Comparison of ENCODE assay signal across 8 cellular contexts in the genomic region with DNA sequence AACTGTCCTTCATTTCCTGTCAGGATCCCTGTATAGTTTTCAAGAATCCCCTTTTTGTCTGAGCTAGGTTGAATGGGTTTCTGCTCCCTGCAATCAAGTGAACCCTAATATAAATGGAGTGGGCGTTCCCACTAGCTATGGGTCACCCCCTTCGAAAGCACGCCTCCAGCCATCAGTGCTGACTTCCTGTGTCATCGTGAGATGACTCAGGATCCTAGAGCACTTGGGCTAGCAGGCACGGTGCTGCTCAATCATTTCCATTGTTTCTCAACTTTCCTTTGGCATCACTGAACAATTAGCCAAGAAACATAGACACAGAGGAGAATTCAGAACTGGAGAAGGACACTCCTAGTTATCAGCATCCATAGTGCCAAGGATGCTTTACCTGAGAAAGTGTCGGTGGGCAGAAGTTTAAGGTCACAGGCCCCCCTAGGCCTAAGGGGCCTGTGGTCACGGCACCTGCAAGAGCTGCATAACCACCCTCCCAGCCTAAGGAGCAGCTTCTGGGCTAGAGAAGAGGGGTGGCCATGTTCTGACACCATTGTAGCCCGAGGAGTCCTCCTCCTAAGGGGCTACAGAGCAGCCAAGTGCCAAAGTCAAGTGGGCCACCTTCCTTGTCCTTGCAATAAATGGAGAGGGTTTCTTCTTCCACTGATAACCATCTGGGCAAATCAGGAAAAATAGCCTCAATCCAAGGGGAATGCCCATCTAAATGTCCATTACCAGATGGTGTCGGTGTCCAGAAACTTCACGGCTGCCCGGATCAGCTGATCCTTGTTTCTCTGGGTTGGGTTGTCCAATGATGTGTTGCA. TPM values are rescaled to one million over a fixed set of nuclear protein-coding genes. Genes with fewer than 3 reads are reported as not detected.
DNase-seq lines count a peak whose midpoint lies in the region; ATAC-seq, FAIRE-seq and TF ChIP-seq lines count a peak whose summit lies in the region.

No MANE protein-coding gene starts in this region.

- BruUV-seq in Calu3 (replicated peaks; lab: Mats Ljungman, UMichigan): no TSS peak

- ATAC-seq in GM19467 (IDR thresholded peaks at IDR 0.05; ENCODE audit: unreplicated experiment): peak; percentile 67

- peak overlapping the region; percentile 13 to 93 (median 66) for H3K27ac Mint-ChIP-seq in CD8-positive, alpha-beta memory T cell
- H3K27ac Mint-ChIP-seq in Calu3 (ENCODE audit: unreplicated experiment): no peak overlapping the region

- TF ChIP-seq CTCF in keratinocyte (optimal IDR thresholded peaks at IDR 0.05 in 1 of 3, IDR thresholded peaks at IDR 0.05 in 1 of 3, conservative IDR thresholded peaks at IDR 0.05 in 1 of 3; ENCODE audit: extremely low read depth in 1 of 3, insufficient read depth in 2 of 3, low read length in 3 of 3): no peak
- TF ChIP-seq CTCF in Calu3 (IDR thresholded peaks at IDR 0.05; ENCODE audit: unreplicated experiment): no peak

- H2AFZ ChIP-seq in keratinocyte (ENCODE audit: control insufficient read depth, low read length): no peak overlapping the region

- H3K9me1 ChIP-seq in keratinocyte (ENCODE audit: control insufficient read depth, extremely low read depth, insufficient read depth, low read length): peaks cover 3% of the 10 kb centered on the region

- H3K27ac ChIP-seq in CD8-positive, alpha-beta memory T cell (ENCODE audit: low read depth, low read length): no peak overlapping the region
- H3K27ac ChIP-seq in keratinocyte (ENCODE audit: control insufficient read depth, insufficient read depth, low read length): peak overlapping the region; percentile 26

- peak in 1 of 5 donors; percentile 19 for DNase-seq in CD8-positive, alpha-beta memory T cell
- DNase-seq in T1000 (lab: John Stamatoyannopoulos, UW) (peak; percentile 32), keratinocyte (ENCODE audit: low read depth, low spot score) (no peak), cerebellum (ENCODE audit: low spot score) (no peak), HUDEP-2 (lab: John Stamatoyannopoulos, UW; ENCODE audit: unreplicated experiment in 76 of 76) (no peak), NCI-H748 treated with DMSO at 0.1 percent for 48 hours (lab: John Stamatoyannopoulos, UW) (no peak), Calu3 (no peak)

- H3K27me3 Mint-ChIP-seq in CD8-positive, alpha-beta memory T cell: no peaks in the 10 kb centered on the region
- no peaks in the 10 kb centered on the region for H3K27me3 Mint-ChIP-seq in Calu3 (ENCODE audit: unreplicated experiment)

- peaks cover 16 to 23% (median 20%) of the 10 kb centered on the region in 3 donors for H3K4me1 Mint-ChIP-seq in CD8-positive, alpha-beta memory T cell
- H3K4me1 Mint-ChIP-seq in Calu3 (ENCODE audit: low read depth, unreplicated experiment): no peaks in the 10 kb centered on the region

- peaks cover 9% of the 10 kb centered on the region for H3K4me1 ChIP-seq in CD8-positive, alpha-beta memory T cell (ENCODE audit: insufficient read depth, low read length)
- H3K4me1 ChIP-seq in keratinocyte (ENCODE audit: control insufficient read depth, extremely low read depth, insufficient read depth, low read length): peaks cover 29% of the 10 kb centered on the region

- no peaks in the 10 kb centered on the region for H3K9me3 ChIP-seq in CD8-positive, alpha-beta memory T cell (ENCODE audit: low read length)
- no peaks in the 10 kb centered on the region for H3K9me3 ChIP-seq in keratinocyte (ENCODE audit: control insufficient read depth, low read depth, low read length)

- H3K4me3 Mint-ChIP-seq in CD8-positive, alpha-beta memory T cell: peak overlapping the region in 6 of 7 donors; percentile 3 to 86 (median 50)
- no peak overlapping the region for H3K4me3 Mint-ChIP-seq in Calu3 (ENCODE audit: low read depth, unreplicated experiment)

- peaks cover 5% of the 10 kb centered on the region for H3K36me3 ChIP-seq in CD8-positive, alpha-beta memory T cell (ENCODE audit: insufficient read depth, low read length)
- peaks cover 9 to 14% of the 10 kb centered on the region in 2 experiments for H3K36me3 ChIP-seq in keratinocyte (ENCODE audit: control insufficient read depth in 2 of 2, extremely low read depth in 1 of 2, insufficient read depth in 2 of 2, low read length in 2 of 2)

- H3K36me3 Mint-ChIP-seq in CD8-positive, alpha-beta memory T cell: peaks cover 0 to 46% (median 9%) of the 10 kb centered on the region in 3 donors
- H3K36me3 Mint-ChIP-seq in Calu3 (ENCODE audit: insufficient read depth, unreplicated experiment): no peaks in the 10 kb centered on the region

- no peaks in the 10 kb centered on the region for H3K9me3 Mint-ChIP-seq in CD8-positive, alpha-beta memory T cell
- H3K9me3 Mint-ChIP-seq in Calu3 (ENCODE audit: low read depth, unreplicated experiment): no peaks in the 10 kb centered on the region

- dilution Hi-C loops in keratinocyte (cut with MboI; ENCODE audit: extremely low pct_ligation_motif_present, low sequenced_read_pairs): no loop called here

- POLR2A ChIA-PET in CD8-positive, alpha-beta memory T cell (lab: Charles Lee): interaction anchor here (0.6 kb wide), 1 partner anchor 26 kb away, joined by 6 read pairs; no protein-coding TSS in a partner anchor

- FAIRE-seq in keratinocyte (lab: Jason Lieb, UNC): peak; percentile 99

- no peak overlapping the region for H3K4me3 ChIP-seq in CD8-positive, alpha-beta memory T cell (ENCODE audit: low read length)
- no peak overlapping the region for H3K4me3 ChIP-seq in keratinocyte (ENCODE audit: control insufficient read depth in 2 of 3, extremely low read depth in 1 of 3, insufficient read depth in 2 of 3, low read depth in 1 of 3, low read length in 3 of 3)

- H4K20me1 ChIP-seq in keratinocyte (ENCODE audit: control insufficient read depth, extremely low read depth, insufficient read depth, low read length): no peaks in the 10 kb centered on the region

- no peaks in the 10 kb centered on the region for H3K27me3 ChIP-seq in CD8-positive, alpha-beta memory T cell (ENCODE audit: insufficient read depth, low read length, poor library complexity, severe bottlenecking)
- H3K27me3 ChIP-seq in keratinocyte (ENCODE audit: control insufficient read depth, extremely low read depth, insufficient read depth, low read length): no peaks in the 10 kb centered on the region

- peak overlapping the region; percentile 28 for H3K4me2 ChIP-seq in keratinocyte (ENCODE audit: control insufficient read depth, extremely low read depth, insufficient read depth, low read depth, low read length)

- no peaks in the 10 kb centered on the region for H3K79me2 ChIP-seq in keratinocyte (ENCODE audit: control insufficient read depth, insufficient read depth, low read length)

- intact Hi-C loops in Calu3 (cut with micrococcal nuclease; ENCODE audit: unreplicated experiment): no loop called here

- CTCF ChIA-PET in CD8-positive, alpha-beta memory T cell (lab: Charles Lee): interaction anchor here (1.4 kb wide), 1 partner anchor 7 kb away, joined by 5 read pairs; no protein-coding TSS in a partner anchor
- CTCF ChIA-PET in Calu3 (lab: Charles Lee): no interaction called here

- no peak overlapping the region for H3K9ac ChIP-seq in keratinocyte (ENCODE audit: control insufficient read depth, extremely low read depth, insufficient read depth, low read length)

RNA-seq across cellular contexts. Expression of a gene that starts 13.2 kb away (rescaled TPM):
- total RNA-seq in CD8-positive, alpha-beta memory T cell: 10 to 100 TPM; 30.4 to 33.4 TPM
- 16.0 TPM for polyA plus RNA-seq in CD8-positive, alpha-beta memory T cell
- 22.4 to 24.4 TPM (median 23.6 TPM) in 3 replicates for polyA plus RNA-seq in keratinocyte
- 11.5 TPM for polyA plus RNA-seq in keratinocyte (2011; ENCODE audit: low read depth)
- polyA plus RNA-seq in keratinocyte (2011; cell fraction: cytosol; rRNA removed): 15.8 and 21.5 TPM in 2 replicates
- 19.7 and 27.0 TPM in 2 replicates for polyA plus RNA-seq in keratinocyte (2011; cell fraction: nucleus; rRNA removed)
- polyA plus RNA-seq in keratinocyte (2012; ENCODE audit: low replicate concordance): 15.7 and 26.6 TPM in 2 replicates
- 16.0 to 23.8 TPM (median 19.1 TPM) in 3 replicates for polyA minus RNA-seq in keratinocyte
- polyA minus RNA-seq in keratinocyte (2011; cell fraction: cytosol; rRNA and poly(A)+ RNA removed): 23.6 TPM
- 17.2 and 19.8 TPM in 2 replicates for polyA minus RNA-seq in keratinocyte (2011; cell fraction: nucleus; rRNA and poly(A)+ RNA removed)
- total RNA-seq in cerebellum: 38.5 TPM
- total RNA-seq in Calu3 (2022): 17.7 and 19.6 TPM in 2 replicates

RNA-seq across cellular contexts. Expression of a gene that starts 13.4 kb away (rescaled TPM):
- total RNA-seq in CD8-positive, alpha-beta memory T cell: 10 to 100 TPM in 1 of 2 experiments, 1 to 10 TPM in 1; 9.8 to 11.1 TPM
- 8.5 TPM for polyA plus RNA-seq in CD8-positive, alpha-beta memory T cell
- 15.2 to 17.6 TPM (median 16.8 TPM) in 3 replicates for polyA plus RNA-seq in keratinocyte
- polyA plus RNA-seq in keratinocyte (2011; ENCODE audit: low read depth): 8.0 TPM
- 20.4 and 25.7 TPM in 2 replicates for polyA plus RNA-seq in keratinocyte (2011; cell fraction: cytosol; rRNA removed)
- polyA plus RNA-seq in keratinocyte (2011; cell fraction: nucleus; rRNA removed): 16.5 and 18.8 TPM in 2 replicates
- polyA plus RNA-seq in keratinocyte (2012; ENCODE audit: low replicate concordance): 15.7 and 20.5 TPM in 2 replicates
- 20.8 to 29.4 TPM (median 24.1 TPM) in 3 replicates for polyA minus RNA-seq in keratinocyte
- 18.4 TPM for polyA minus RNA-seq in keratinocyte (2011; cell fraction: cytosol; rRNA and poly(A)+ RNA removed)
- 7.8 and 14.3 TPM in 2 replicates for polyA minus RNA-seq in keratinocyte (2011; cell fraction: nucleus; rRNA and poly(A)+ RNA removed)
- total RNA-seq in cerebellum: 8.6 TPM
- 7.3 and 7.4 TPM in 2 replicates for total RNA-seq in Calu3 (2022)

RNA-seq across cellular contexts. Expression of a gene that starts 53.1 kb away (rescaled TPM):
- under 1 TPM; 0.33 to 0.60 TPM for total RNA-seq in CD8-positive, alpha-beta memory T cell
- not detected for polyA plus RNA-seq in CD8-positive, alpha-beta memory T cell
- 0.42 to 0.80 TPM (median 0.69 TPM) in 3 replicates for polyA plus RNA-seq in keratinocyte
- polyA plus RNA-seq in keratinocyte (2011; ENCODE audit: low read depth): not detected
- 0.13 and 0.19 TPM in 2 replicates for polyA plus RNA-seq in keratinocyte (2011; cell fraction: cytosol; rRNA removed)
- polyA plus RNA-seq in keratinocyte (2011; cell fraction: nucleus; rRNA removed): 0.98 and 1.1 TPM in 2 replicates
- 0.93 and 1.7 TPM in 2 replicates for polyA plus RNA-seq in keratinocyte (2012; ENCODE audit: low replicate concordance)
- 0.74 to 1.9 TPM (median 1.5 TPM) in 3 replicates for polyA minus RNA-seq in keratinocyte
- polyA minus RNA-seq in keratinocyte (2011; cell fraction: cytosol; rRNA and poly(A)+ RNA removed): not detected
- polyA minus RNA-seq in keratinocyte (2011; cell fraction: nucleus; rRNA and poly(A)+ RNA removed): 0.32 and 0.47 TPM in 2 replicates
- total RNA-seq in cerebellum: 4.3 TPM
- 2.0 and 2.8 TPM in 2 replicates for total RNA-seq in Calu3 (2022)

RNA-seq across cellular contexts. Expression of a gene that starts 53.6 kb away (rescaled TPM):
- total RNA-seq in CD8-positive, alpha-beta memory T cell: 10 to 100 TPM in 1 of 2 experiments, 1 to 10 TPM in 1; 10.0 to 11.3 TPM
- 6.5 TPM for polyA plus RNA-seq in CD8-positive, alpha-beta memory T cell
- 36.3 to 54.0 TPM (median 39.5 TPM) in 3 replicates for polyA plus RNA-seq in keratinocyte
- 35.8 TPM for polyA plus RNA-seq in keratinocyte (2011; ENCODE audit: low read depth)
- 34.8 and 46.4 TPM in 2 replicates for polyA plus RNA-seq in keratinocyte (2011; cell fraction: cytosol; rRNA removed)
- polyA plus RNA-seq in keratinocyte (2011; cell fraction: nucleus; rRNA removed): 102 and 124 TPM in 2 replicates
- polyA plus RNA-seq in keratinocyte (2012; ENCODE audit: low replicate concordance): 36.3 and 51.4 TPM in 2 replicates
- polyA minus RNA-seq in keratinocyte: 58.4 to 133 TPM (median 75.2 TPM) in 3 replicates
- polyA minus RNA-seq in keratinocyte (2011; cell fraction: cytosol; rRNA and poly(A)+ RNA removed): 45.7 TPM
- 76.4 and 115 TPM in 2 replicates for polyA minus RNA-seq in keratinocyte (2011; cell fraction: nucleus; rRNA and poly(A)+ RNA removed)
- 39.2 TPM for total RNA-seq in cerebellum
- 20.1 and 23.1 TPM in 2 replicates for total RNA-seq in Calu3 (2022)
